Comparison of ENCODE assay signal across 8 cellular contexts in genomic region chr16:9091867-9092281, GRCh38. TPM values are rescaled to one million over a fixed set of nuclear protein-coding genes. Genes with fewer than 3 reads are reported as not detected.
DNase-seq lines count a peak whose midpoint lies in the region; ATAC-seq and TF ChIP-seq lines count a peak whose summit lies in the region.

No MANE protein-coding gene starts in this region.

- ATAC-seq in GM19023 (IDR thresholded peaks at IDR 0.05; ENCODE audit: unreplicated experiment) (peak; percentile 15), HG03196 (IDR thresholded peaks at IDR 0.05; ENCODE audit: unreplicated experiment) (peak; percentile 18)

- H3K4me3 Mint-ChIP-seq in dendritic cell treated with granulocyte-macrophage colony-stimulating factor and Interleukin-4, amounts not matched to agents 40 ng/mL and 50 ng/mL, for 4 days, result peak overlapping the region; percentile 86

- peaks cover 43% of the 10 kb centered on the region for H3K36me3 Mint-ChIP-seq in dendritic cell treated with granulocyte-macrophage colony-stimulating factor and Interleukin-4, amounts not matched to agents 40 ng/mL and 50 ng/mL, for 4 days (ENCODE audit: low read depth)

- H3K9me3 ChIP-seq in mesodermal cell (ENCODE audit: control insufficient read depth, low read length), result no peaks in the 10 kb centered on the region
- H3K9me3 ChIP-seq in subcutaneous abdominal adipose tissue (ENCODE audit: control insufficient read depth in 5 of 5, low read length in 5 of 5), result no peaks in the 10 kb centered on the region

- no peaks in the 10 kb centered on the region for H3K9me3 Mint-ChIP-seq in dendritic cell treated with granulocyte-macrophage colony-stimulating factor and Interleukin-4, amounts not matched to agents 40 ng/mL and 50 ng/mL, for 4 days

- H3K36me3 ChIP-seq in mesodermal cell (ENCODE audit: control insufficient read depth, insufficient read depth, low read length) (peaks cover 39% of the 10 kb centered on the region), subcutaneous abdominal adipose tissue (ENCODE audit: control insufficient read depth in 5 of 5, insufficient read depth in 5 of 5, low read length in 5 of 5) (peaks cover 2 to 5% (median 4%) of the 10 kb centered on the region in 5 donors)

- H3K27ac ChIP-seq in mesodermal cell (ENCODE audit: low read depth, low read length, severe bottlenecking) (peak overlapping the region; percentile 81), subcutaneous abdominal adipose tissue (ENCODE audit: low read depth, low read length) (peak overlapping the region; percentile 86)

- 0% methylated on average over 33 to 37 of the region's 51 CpGs for WGBS in mesodermal cell (ENCODE audit: insufficient coverage in 2 of 2), 2 experiments

- no peak for TF ChIP-seq CTCF in AG09309 (IDR thresholded peaks at IDR 0.05; ENCODE audit: control insufficient read depth, insufficient read depth, low read depth, low read length, missing control alignments)

- H3K4me3 ChIP-seq in AG09309 (ENCODE audit: control insufficient read depth, low read depth, low read length) (peak overlapping the region; percentile 79), mesodermal cell (ENCODE audit: extremely low read depth, insufficient read depth, low read length, poor library complexity, severe bottlenecking) (peak overlapping the region; percentile 96), subcutaneous abdominal adipose tissue (ENCODE audit: low read depth in 1 of 5, low read length in 5 of 5) (peak overlapping the region in 4 of 5 donors; percentile 89 to 98 (median 94))

- peak overlapping the region; percentile 99 for H3K27ac Mint-ChIP-seq in dendritic cell treated with granulocyte-macrophage colony-stimulating factor and Interleukin-4, amounts not matched to agents 40 ng/mL and 50 ng/mL, for 4 days

- DNase-seq in AG09309 (ENCODE audit: low read depth), result no peak
- DNase-seq in UCSD-AML1 (lab: John Stamatoyannopoulos, UW; ENCODE audit: unreplicated experiment), result peak; percentile 55
- no peak for DNase-seq in NCI-H1694 treated with DMSO at 0.1 percent for 48 hours (lab: John Stamatoyannopoulos, UW)

- H3K27me3 ChIP-seq in subcutaneous abdominal adipose tissue (ENCODE audit: control insufficient read depth in 5 of 5, insufficient read depth in 4 of 5, low read length in 5 of 5), result no peaks in the 10 kb centered on the region

- peak overlapping the region in 4 of 5 donors; percentile 85 to 98 (median 96) for H3K9ac ChIP-seq in subcutaneous abdominal adipose tissue (ENCODE audit: low read length in 5 of 5)

- H3K4me1 Mint-ChIP-seq in dendritic cell treated with granulocyte-macrophage colony-stimulating factor and Interleukin-4, amounts not matched to agents 40 ng/mL and 50 ng/mL, for 4 days (ENCODE audit: low read depth), result peaks cover 34% of the 10 kb centered on the region

- H3K27me3 Mint-ChIP-seq in dendritic cell treated with granulocyte-macrophage colony-stimulating factor and Interleukin-4, amounts not matched to agents 40 ng/mL and 50 ng/mL, for 4 days, result no peaks in the 10 kb centered on the region

- H3K4me1 ChIP-seq in mesodermal cell (ENCODE audit: control insufficient read depth, insufficient read depth, low read length, poor library complexity, severe bottlenecking) (peaks cover 4% of the 10 kb centered on the region), subcutaneous abdominal adipose tissue (ENCODE audit: control insufficient read depth in 5 of 5, insufficient read depth in 5 of 5, low read length in 5 of 5) (peaks cover 2 to 52% (median 52%) of the 10 kb centered on the region in 5 donors)

- intact Hi-C loops in dendritic cell treated with granulocyte-macrophage colony-stimulating factor and Interleukin-4, amounts not matched to agents 40 ng/mL and 50 ng/mL, for 4 days (cut with micrococcal nuclease), result loop anchor here (1.0 to 5.0 kb wide), 4 partner anchors 13 to 130 kb away; partner anchors contain the start of gene USP7

RNA-seq across cellular contexts. Expression of gene HAPSTR1, which starts 0.4 kb away (rescaled TPM):
- polyA plus RNA-seq in mesodermal cell (2013, experiment 1 of 2), result 29.7 TPM
- polyA plus RNA-seq in mesodermal cell (2013, experiment 2 of 2), result 30.2 TPM
